Comparison of ENCODE assay signal across 12 cellular contexts in genomic region chr17:39018267-39019134, GRCh38. TPM values are rescaled to one million over a fixed set of nuclear protein-coding genes. Genes with fewer than 3 reads are reported as not detected.
A peak's percentile ranks its signal among the peaks of the same experiment; 100 is the strongest.
DNase-seq lines count a peak whose midpoint lies in the region; ATAC-seq and TF ChIP-seq lines count a peak whose summit lies in the region.
"Had no signal": no experiment of that assay in that cellular context is flagged by ENCODE, and none has a peak within 500 bp of the region (broad histone marks: within the 10 kb centered on the region; RNA-seq: fewer than 3 reads in every experiment).

No MANE protein-coding gene starts in this region.

- ATAC-seq in activated T-helper 17 cell treated with anti-CD3 and anti-CD28 coated beads, Interleukin-2, amount 50 U/mL, for 72 hours (replicated peaks) = peak; percentile 77
- peak; percentile 68 to 82 for ATAC-seq in naive B cell (ENCODE audit: low read depth in 2 of 2)

- POLR2A ChIA-PET in Caco-2 (lab: Charles Lee) = no interaction called here

- no peak overlapping the region for H3K4me3 Mint-ChIP-seq in activated T-helper 17 cell treated with anti-CD3 and anti-CD28 coated beads, Interleukin-2, amount 50 U/mL, for 72 hours
- H3K4me3 Mint-ChIP-seq in naive B cell (peak overlapping the region in 1 of 8 donors; percentile 46), Caco-2 (ENCODE audit: unreplicated experiment) (no peak overlapping the region)

- H3K36me3 ChIP-seq in KOPT-K1 (ENCODE audit: insufficient read depth, low read length) (no peaks in the 10 kb centered on the region), Caco-2 (ENCODE audit: control insufficient read depth, insufficient read depth, low read length) (no peaks in the 10 kb centered on the region)

- intact Hi-C loops in Caco-2 (cut with micrococcal nuclease; ENCODE audit: unreplicated experiment) = no loop called here

- no peaks in the 10 kb centered on the region for H3K9me3 Mint-ChIP-seq in activated T-helper 17 cell treated with anti-CD3 and anti-CD28 coated beads, Interleukin-2, amount 50 U/mL, for 72 hours
- H3K9me3 Mint-ChIP-seq in naive B cell (no peaks in the 10 kb centered on the region), Caco-2 (ENCODE audit: unreplicated experiment) (no peaks in the 10 kb centered on the region)

- CTCF ChIA-PET in Caco-2 (lab: Charles Lee) = no interaction called here

- DNase-seq in CD1c-positive myeloid dendritic cell (ENCODE audit: extremely low spot score) (peak; percentile 82), naive B cell (peak; percentile 12), NCI-H526 treated with DMSO at 0.1 percent for 48 hours (lab: John Stamatoyannopoulos, UW) (no peak), C1 segment of cervical spinal cord (lab: John Stamatoyannopoulos, UW) (no peak), Caco-2 (no peak), AG08396 (ENCODE audit: low spot score) (no peak)
- DNase-seq: Calu3; effector CD8-positive, alpha-beta T cell; KG1 had no signal

- H3K27me3 ChIP-seq in Caco-2 (replicated peaks; ENCODE audit: control insufficient read depth, insufficient read depth, low read length) = no peaks in the 10 kb centered on the region

- no peaks in the 10 kb centered on the region for H3K36me3 Mint-ChIP-seq in activated T-helper 17 cell treated with anti-CD3 and anti-CD28 coated beads, Interleukin-2, amount 50 U/mL, for 72 hours (ENCODE audit: low read depth)
- no peaks in the 10 kb centered on the region for H3K36me3 Mint-ChIP-seq in naive B cell
- H3K36me3 Mint-ChIP-seq in Caco-2 (ENCODE audit: insufficient read depth, unreplicated experiment) = no peaks in the 10 kb centered on the region

- H3K27ac ChIP-seq in KOPT-K1 (ENCODE audit: low read depth, low read length, poor library complexity, severe bottlenecking) = peak overlapping the region; percentile 0

- no peaks in the 10 kb centered on the region for H3K9me3 ChIP-seq in KOPT-K1 (ENCODE audit: insufficient read depth, low read length, poor library complexity, severe bottlenecking)
- no peaks in the 10 kb centered on the region for H3K9me3 ChIP-seq in Caco-2

- H3K27me3 Mint-ChIP-seq in activated T-helper 17 cell treated with anti-CD3 and anti-CD28 coated beads, Interleukin-2, amount 50 U/mL, for 72 hours = no peaks in the 10 kb centered on the region
- H3K27me3 Mint-ChIP-seq in naive B cell (peaks cover 0 to 6% (median 0%) of the 10 kb centered on the region in 3 donors), Caco-2 (ENCODE audit: insufficient read depth, unreplicated experiment) (no peaks in the 10 kb centered on the region)

- BruUV-seq in Caco-2 (replicated peaks; lab: Mats Ljungman, UMichigan) = no TSS peak

- H3K4me3 ChIP-seq in Caco-2 (ENCODE audit: low read depth, low read length) = no peak overlapping the region

- no peaks in the 10 kb centered on the region for H3K4me1 ChIP-seq in Caco-2

- H3K27ac Mint-ChIP-seq in activated T-helper 17 cell treated with anti-CD3 and anti-CD28 coated beads, Interleukin-2, amount 50 U/mL, for 72 hours = no peak overlapping the region
- H3K27ac Mint-ChIP-seq in naive B cell = peak overlapping the region in 2 of 6 donors; percentile 23 to 84
- no peak overlapping the region for H3K27ac Mint-ChIP-seq in Caco-2 (ENCODE audit: unreplicated experiment)

- TF ChIP-seq CTCF in Caco-2 (IDR thresholded peaks at IDR 0.05; ENCODE audit: insufficient read depth in 1 of 2, low read depth in 1 of 2, low read length in 1 of 2, severe bottlenecking in 1 of 2, unreplicated experiment in 1 of 2) = no peak

- peaks cover 10% of the 10 kb centered on the region for H3K4me1 Mint-ChIP-seq in activated T-helper 17 cell treated with anti-CD3 and anti-CD28 coated beads, Interleukin-2, amount 50 U/mL, for 72 hours
- H3K4me1 Mint-ChIP-seq in naive B cell (peaks cover 0 to 15% (median 13%) of the 10 kb centered on the region in 3 donors), Caco-2 (ENCODE audit: low read depth, unreplicated experiment) (peaks cover 9% of the 10 kb centered on the region)

RNA-seq across cellular contexts. Expression of gene FBXO47, which starts 51.3 kb away (rescaled TPM):
- not detected for total RNA-seq in activated T-helper 17 cell treated with anti-CD3 and anti-CD28 coated beads, Interleukin-2, amount 50 U/mL, for 72 hours
- polyA plus RNA-seq in naive B cell (ENCODE audit: low read depth in 6 of 6) = not detected
- total RNA-seq in Caco-2 (2022) = not detected in 2 replicates
- total RNA-seq: Calu3, kidney epithelial cell had no signal

Comparison
In these comparisons a context has a peak if more than half of its experiments do, and no peak if none do; other contexts are left out.
1. DNase-seq: peak in CD1c-positive myeloid dendritic cell (single experiment) and naive B cell (single experiment); none in NCI-H526 treated with DMSO at 0.1 percent for 48 hours (single experiment), C1 segment of cervical spinal cord (0 of 14), Caco-2 (0 of 2) and AG08396 (single experiment).